In the genomic region with DNA sequence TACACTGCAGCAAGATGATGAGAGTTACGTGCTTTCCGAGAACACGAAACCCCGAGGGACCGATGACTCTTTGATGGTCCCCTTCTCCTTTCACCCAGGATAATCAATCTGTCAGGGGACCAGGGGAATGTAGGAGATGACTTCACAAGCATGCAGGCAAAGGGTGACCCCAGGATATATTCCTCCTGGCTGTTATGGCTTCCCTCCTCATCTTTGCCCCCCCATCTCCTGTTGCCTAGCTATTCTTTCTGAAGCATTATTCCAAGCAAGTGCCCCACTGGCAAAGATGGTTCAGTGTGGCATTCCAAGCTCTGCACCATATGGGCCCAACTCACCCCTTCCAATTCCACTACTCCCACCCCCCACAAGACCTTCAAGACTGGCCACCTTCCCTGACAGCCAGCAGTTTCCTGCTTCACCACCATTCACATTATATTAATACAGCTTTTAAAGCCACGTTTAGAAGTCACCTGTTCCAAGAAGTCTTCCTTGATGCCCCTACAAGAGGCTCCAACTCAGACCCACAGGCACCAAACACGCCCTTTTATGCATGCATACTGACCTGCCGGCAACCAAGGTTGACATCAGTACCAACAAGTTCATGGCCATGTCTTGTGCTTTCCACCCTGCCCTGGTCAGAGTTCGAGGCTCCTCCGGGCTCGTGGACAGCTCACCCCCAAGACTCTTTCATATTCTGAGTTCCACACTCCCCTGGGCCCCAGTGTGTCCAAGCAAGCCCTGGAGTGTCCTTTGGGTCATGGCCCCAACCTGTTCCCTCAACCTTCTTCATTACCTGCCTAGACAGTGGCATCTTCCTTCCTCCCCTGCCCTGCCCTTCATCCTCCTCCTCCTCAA, we compare ENCODE assay signal across 18 cellular contexts. TPM values are rescaled to one million over a fixed set of nuclear protein-coding genes. Genes with fewer than 3 reads are reported as not detected.
DNase-seq lines count a peak whose midpoint lies in the region; ATAC-seq and TF ChIP-seq lines count a peak whose summit lies in the region.
"Had no signal": no experiment of that assay in that cellular context is flagged by ENCODE, and none has a peak within 500 bp of the region (broad histone marks: within the 10 kb centered on the region; RNA-seq: fewer than 3 reads in every experiment).

No MANE protein-coding gene starts in this region.

- TF ChIP-seq CTCF in IMR-90 (conservative IDR thresholded peaks at IDR 0.05; ENCODE audit: low read depth, low read length) (no peak), vagina (IDR thresholded peaks at IDR 0.05) (no peak)

- CTCF ChIA-PET in IMR-90 (lab: Yijun Ruan, JAX): no interaction called here

- H2AK5ac ChIP-seq in IMR-90 (ENCODE audit: low read depth, low read length): no peak overlapping the region

- no peak overlapping the region for H3K4me3 ChIP-seq in IMR-90 (ENCODE audit: insufficient read depth, low read depth, low read length)
- no peak overlapping the region for H3K4me3 ChIP-seq in vagina
- H3K4me3 ChIP-seq: A549 had no signal

- intact Hi-C loops in IMR-90 (cut with micrococcal nuclease): no loop called here
- intact Hi-C loops in vagina (cut with DNase I): no loop called here

- no peak overlapping the region for H3K14ac ChIP-seq in IMR-90 (replicated peaks; ENCODE audit: low read depth, low read length)

- no peak overlapping the region for H2AK9ac ChIP-seq in IMR-90 (replicated peaks; ENCODE audit: low read depth, low read length, poor library complexity)

- peak overlapping the region; percentile 43 for H2AFZ ChIP-seq in IMR-90 (replicated peaks; ENCODE audit: low read length, poor library complexity)

- TF ChIP-seq RAD21 in IMR-90 (IDR thresholded peaks at IDR 0.05; ENCODE audit: low read length): no peak

- no peak overlapping the region for H2BK120ac ChIP-seq in IMR-90 (ENCODE audit: low read depth, low read length)

- H3K4ac ChIP-seq in IMR-90 (ENCODE audit: low read depth, low read length): no peak overlapping the region

- no peaks in the 10 kb centered on the region for H3K36me3 ChIP-seq in IMR-90 (ENCODE audit: control insufficient read depth, insufficient read depth, low read length)
- H3K36me3 ChIP-seq in vagina: no peaks in the 10 kb centered on the region

- ATAC-seq in IMR-90 (ENCODE audit: low read depth): no peak
- no peak for ATAC-seq in left lobe of liver
- ATAC-seq in HG02623 (IDR thresholded peaks at IDR 0.05; ENCODE audit: unreplicated experiment): no peak
- ATAC-seq in HG03139 (IDR thresholded peaks at IDR 0.05; ENCODE audit: unreplicated experiment): no peak
- ATAC-seq: A549, HepG2 had no signal

- H3K27ac ChIP-seq in IMR-90 (ENCODE audit: insufficient read depth, low read length): no peak overlapping the region
- H3K27ac ChIP-seq in vagina: no peak overlapping the region
- H3K27ac ChIP-seq: 22Rv1, A549, C4-2B had no signal

- no peak overlapping the region for H2BK15ac ChIP-seq in IMR-90 (ENCODE audit: low read depth, low read length)

- no peak overlapping the region for H3K4me2 ChIP-seq in IMR-90 (ENCODE audit: low read depth, low read length)
- H3K4me2 ChIP-seq: A549 had no signal

- no peak overlapping the region for H3K56ac ChIP-seq in IMR-90 (ENCODE audit: extremely low read depth, insufficient read depth, low read length)

- H3K18ac ChIP-seq in IMR-90 (ENCODE audit: low read depth, low read length): no peak overlapping the region

- H2BK5ac ChIP-seq in IMR-90 (ENCODE audit: low read depth, low read length, poor library complexity, severe bottlenecking): no peak overlapping the region

- H4K91ac ChIP-seq in IMR-90 (ENCODE audit: insufficient read depth, low read depth, low read length): no peak overlapping the region

- no peak overlapping the region for H3K23ac ChIP-seq in IMR-90 (ENCODE audit: low read depth, low read length)

- POLR2A ChIA-PET in IMR-90 (lab: Charles Lee; ENCODE audit: unreplicated experiment): no interaction called here

- no peak overlapping the region for H3K9ac ChIP-seq in IMR-90 (ENCODE audit: low read depth, low read length)

- TF ChIP-seq POLR2A in IMR-90 (IDR thresholded peaks at IDR 0.05; ENCODE audit: low read depth, low read length) (no peak), vagina (IDR thresholded peaks at IDR 0.05) (no peak)

- in situ Hi-C loops in IMR-90 (cut with MboI; ENCODE audit: low sequenced_read_pairs): no loop called here

- dilution Hi-C loops in IMR-90 (cut with HindIII; ENCODE audit: low sequenced_read_pairs, unreplicated experiment): no loop called here

- H3K4me1 ChIP-seq in IMR-90 (ENCODE audit: control insufficient read depth, insufficient read depth, low read length) (no peaks in the 10 kb centered on the region), vagina (no peaks in the 10 kb centered on the region)
- H3K4me1 ChIP-seq: A549, Caco-2 had no signal

- H3K27me3 ChIP-seq in IMR-90 (ENCODE audit: control insufficient read depth, insufficient read depth, low read length) (peaks cover 42% of the 10 kb centered on the region), vagina (no peaks in the 10 kb centered on the region)

- H3K9me3 ChIP-seq in IMR-90 (ENCODE audit: control insufficient read depth, insufficient read depth, low read length) (no peaks in the 10 kb centered on the region), vagina (no peaks in the 10 kb centered on the region)
- H3K9me3 ChIP-seq: A549, Caco-2 had no signal

- 22% methylated on average over 4 of the region's 11 CpGs; no CpG with 5 or more reads in 1 of the 2 experiments for WGBS in IMR-90 (ENCODE audit: extremely low coverage in 2 of 2, insufficient read length in 1 of 2), 2 experiments

- H3K9me1 ChIP-seq in IMR-90 (ENCODE audit: insufficient read depth, low read length): no peaks in the 10 kb centered on the region

- DNase-seq in activated CD8-positive, alpha-beta memory T cell treated with anti-CD3 and anti-CD28 coated beads for 24 hours: peak; percentile 26
- DNase-seq in activated CD8-positive, alpha-beta memory T cell treated with anti-CD3 and anti-CD28 coated beads, Interleukin-2, amount 50 U/mL, for 4 hours: no peak
- no peak for DNase-seq in IMR-90
- peak; percentile 11 for DNase-seq in left lobe of liver (ENCODE audit: low spot score)
- peak; percentile 64 to 75 for DNase-seq in vagina (ENCODE audit: extremely low spot score in 2 of 2)
- DNase-seq: AML-193; Caco-2; CD4-positive, alpha-beta T cell; DMS79; GDM1; GOT3; H7 had no signal

- no peak overlapping the region for H4K8ac ChIP-seq in IMR-90 (ENCODE audit: low read depth in 2 of 2, low read length in 2 of 2)

- H3K79me1 ChIP-seq in IMR-90 (ENCODE audit: low read depth in 1 of 2, low read length in 2 of 2): no peaks in the 10 kb centered on the region

- H4K5ac ChIP-seq in IMR-90 (ENCODE audit: low read depth, low read length): no peak overlapping the region

- H2BK20ac ChIP-seq in IMR-90 (ENCODE audit: low read depth, low read length): no peak overlapping the region

- H4K20me1 ChIP-seq in IMR-90 (ENCODE audit: insufficient read depth, low read length): no peaks in the 10 kb centered on the region

- BruUV-seq in IMR-90 (replicated peaks; lab: Mats Ljungman, UMichigan): no TSS peak

TF ChIP-seq in IMR-90, 13 proteins besides CTCF, POLR2A, EP300 and RAD21 (continues in another document):
- TF ChIP-seq RCOR1 (IDR thresholded peaks at IDR 0.05; ENCODE audit: insufficient replicate concordance, low read length): no peak
- TF ChIP-seq, protein P1, sequence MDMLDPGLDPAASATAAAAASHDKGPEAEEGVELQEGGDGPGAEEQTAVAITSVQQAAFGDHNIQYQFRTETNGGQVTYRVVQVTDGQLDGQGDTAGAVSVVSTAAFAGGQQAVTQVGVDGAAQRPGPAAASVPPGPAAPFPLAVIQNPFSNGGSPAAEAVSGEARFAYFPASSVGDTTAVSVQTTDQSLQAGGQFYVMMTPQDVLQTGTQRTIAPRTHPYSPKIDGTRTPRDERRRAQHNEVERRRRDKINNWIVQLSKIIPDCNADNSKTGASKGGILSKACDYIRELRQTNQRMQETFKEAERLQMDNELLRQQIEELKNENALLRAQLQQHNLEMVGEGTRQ (IDR thresholded peaks at IDR 0.05; ENCODE audit: low read depth, low read length): no peak
- no peak for TF ChIP-seq FOS (IDR thresholded peaks at IDR 0.05; ENCODE audit: low read depth, low read length)
- TF ChIP-seq CHD1 (IDR thresholded peaks at IDR 0.05; ENCODE audit: low read depth, low read length): no peak
- no peak for TF ChIP-seq CEBPB (IDR thresholded peaks at IDR 0.05; ENCODE audit: low read depth, low read length)
- no peak for TF ChIP-seq MAFK (IDR thresholded peaks at IDR 0.05; ENCODE audit: low read depth, low read length)
- TF ChIP-seq BHLHE40 (IDR thresholded peaks at IDR 0.05; ENCODE audit: low read depth, low read length): no peak
- no peak for TF ChIP-seq MAZ (IDR thresholded peaks at IDR 0.05; ENCODE audit: borderline replicate concordance, low read depth, low read length)
- no peak for TF ChIP-seq NFE2L2 (IDR thresholded peaks at IDR 0.05; ENCODE audit: low read depth, low read length)
- TF ChIP-seq SMC3 (IDR thresholded peaks at IDR 0.05; ENCODE audit: low read depth, low read length): no peak
- TF ChIP-seq RFX5 (IDR thresholded peaks at IDR 0.05; ENCODE audit: low read depth, low read length): no peak
- no peak for TF ChIP-seq MXI1 (IDR thresholded peaks at IDR 0.05; ENCODE audit: borderline replicate concordance, low read depth, low read length)

RNA-seq across cellular contexts. Expression of gene HIF1AN, which starts 40.3 kb away (rescaled TPM):
- total RNA-seq in IMR-90 (2012; rRNA removed): 10.2 and 10.3 TPM in 2 replicates
- polyA plus RNA-seq in IMR-90 (2012; rRNA removed): 6.1 and 10.3 TPM in 2 replicates
- 3.8 and 6.9 TPM in 2 replicates for polyA plus RNA-seq in IMR-90 (2012; cell fraction: cytosol; rRNA removed)
- polyA plus RNA-seq in IMR-90 (2012; cell fraction: nucleus; rRNA removed; ENCODE audit: low replicate concordance): 5.0 and 17.2 TPM in 2 replicates
- 13.0 TPM for total RNA-seq in left lobe of liver
- total RNA-seq in vagina: 16.9 TPM

RNA-seq across cellular contexts. Expression of gene NDUFB8, which starts 46.3 kb away (rescaled TPM):
- total RNA-seq in IMR-90 (2012; rRNA removed) (98.3 and 99.1 TPM in 2 replicates), left lobe of liver (104 TPM), vagina (143 TPM)
- 265 and 333 TPM in 2 replicates for polyA plus RNA-seq in IMR-90 (2012; rRNA removed)
- polyA plus RNA-seq in IMR-90 (2012; cell fraction: cytosol; rRNA removed): 604 and 664 TPM in 2 replicates
- 167 and 179 TPM in 2 replicates for polyA plus RNA-seq in IMR-90 (2012; cell fraction: nucleus; rRNA removed; ENCODE audit: low replicate concordance)

RNA-seq across cellular contexts. Expression of gene SEC31B, which starts 56.3 kb away (rescaled TPM):
- 1.1 and 1.3 TPM in 2 replicates for total RNA-seq in IMR-90 (2012; rRNA removed)
- 6.1 and 8.1 TPM in 2 replicates for polyA plus RNA-seq in IMR-90 (2012; rRNA removed)
- 0.56 and 1.5 TPM in 2 replicates for polyA plus RNA-seq in IMR-90 (2012; cell fraction: cytosol; rRNA removed)
- 84.2 and 148 TPM in 2 replicates for polyA plus RNA-seq in IMR-90 (2012; cell fraction: nucleus; rRNA removed; ENCODE audit: low replicate concordance)
- 6.7 TPM for total RNA-seq in left lobe of liver
- total RNA-seq in vagina: 6.4 TPM

Comparison
In these comparisons a context has a peak if more than half of its experiments do, and no peak if none do; other contexts are left out.
1. DNase-seq: peak in activated CD8-positive, alpha-beta memory T cell treated with anti-CD3 and anti-CD28 coated beads for 24 hours (single experiment), left lobe of liver (single experiment) and vagina (2 of 2); none in activated CD8-positive, alpha-beta memory T cell treated with anti-CD3 and anti-CD28 coated beads, Interleukin-2, amount 50 U/mL, for 4 hours (single experiment) and IMR-90 (single experiment).